Comparison of ENCODE assay signal across 8 cellular contexts in the genomic region with DNA sequence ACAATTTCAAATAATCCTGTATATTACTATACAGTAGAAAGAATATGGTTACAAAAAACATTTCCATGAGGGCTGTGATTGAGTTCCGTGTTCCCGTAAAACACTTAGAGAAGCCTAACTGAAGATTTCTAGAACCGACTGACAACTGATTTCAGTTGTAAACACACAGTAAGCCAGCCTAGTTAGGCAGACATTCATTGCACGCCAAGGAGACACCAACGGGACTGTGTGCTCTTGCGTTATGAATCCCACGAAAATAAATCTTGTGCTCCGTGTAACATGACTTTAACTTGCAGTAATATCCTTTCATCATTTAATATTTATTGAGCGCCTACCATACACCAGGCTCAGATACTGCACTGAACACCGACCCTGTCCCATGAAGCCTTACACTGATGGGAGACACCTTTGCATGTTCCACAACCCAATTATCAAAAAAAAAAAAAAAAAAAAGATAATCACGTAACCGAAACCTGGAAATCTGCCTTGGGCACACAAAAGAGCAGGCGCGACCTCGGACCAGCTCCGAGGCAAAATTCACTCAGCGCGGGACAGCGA. TPM values are rescaled to one million over a fixed set of nuclear protein-coding genes. Genes with fewer than 3 reads are reported as not detected.
DNase-seq lines count a peak whose midpoint lies in the region; ATAC-seq and TF ChIP-seq lines count a peak whose summit lies in the region.

No MANE protein-coding gene starts in this region.

- TSS peak; percentile 83 for BruUV-seq in Caco-2 (replicated peaks; lab: Mats Ljungman, UMichigan)

- intact Hi-C loops in Caco-2 (cut with micrococcal nuclease; ENCODE audit: unreplicated experiment), result loop anchor here (1.0 kb wide), 1 partner anchor 76 kb away; no protein-coding TSS in a partner anchor
- intact Hi-C loops in activated T-helper 1 cell treated with anti-CD3 and anti-CD28 coated beads, Interleukin-12 subunit alpha, Interleukin-12 subunit beta, Interleukin-2, Interleukin-4 antibody, amounts not matched to agents 30 ng/mL and 10 ng/mL and 1 ng/mL, durations not matched to agents 14 hours and 24 hours and 36 hours (cut with micrococcal nuclease), result loop anchor here (1.0 to 5.0 kb wide), 8 partner anchors 50 to 427 kb away; a partner anchor contains a TSS

- peak overlapping the region; percentile 80 for H3K9ac ChIP-seq in iPS-18a (ENCODE audit: low read length)

- H3K4me1 ChIP-seq in Caco-2, result peaks cover 11% of the 10 kb centered on the region
- peaks cover 21% of the 10 kb centered on the region for H3K4me1 ChIP-seq in iPS-18a (ENCODE audit: control insufficient read depth, low read depth, low read length)

- H3K9me3 ChIP-seq in Caco-2 (no peaks in the 10 kb centered on the region), iPS-18a (ENCODE audit: control insufficient read depth, low read depth, low read length) (no peaks in the 10 kb centered on the region)

- peak overlapping the region; percentile 98 for H3K27ac Mint-ChIP-seq in Caco-2 (ENCODE audit: unreplicated experiment)
- peak overlapping the region; percentile 96 for H3K27ac Mint-ChIP-seq in activated T-helper 1 cell treated with anti-CD3 and anti-CD28 coated beads, Interleukin-12 subunit alpha, Interleukin-12 subunit beta, Interleukin-2, Interleukin-4 antibody, amounts not matched to agents 30 ng/mL and 10 ng/mL and 1 ng/mL, durations not matched to agents 14 hours and 24 hours and 36 hours

- ATAC-seq in GM19438 (IDR thresholded peaks at IDR 0.05; ENCODE audit: low read depth, unreplicated experiment) (peak; percentile 29), HG03460 (IDR thresholded peaks at IDR 0.05; ENCODE audit: unreplicated experiment) (peak; percentile 28)
- ATAC-seq in stimulated activated naive CD8-positive, alpha-beta T cell treated with anti-CD3 and anti-CD28 coated beads, Interleukin-15, Interleukin-2, amounts not matched to agents 100 U/mL and 50 U/mL, for 24 hours, result peak; percentile 22

- TF ChIP-seq CTCF in Caco-2 (IDR thresholded peaks at IDR 0.05; ENCODE audit: insufficient read depth in 1 of 2, low read depth in 1 of 2, low read length in 1 of 2, severe bottlenecking in 1 of 2, unreplicated experiment in 1 of 2), result no peak

- no peaks in the 10 kb centered on the region for H3K27me3 Mint-ChIP-seq in Caco-2 (ENCODE audit: insufficient read depth, unreplicated experiment)
- H3K27me3 Mint-ChIP-seq in activated T-helper 1 cell treated with anti-CD3 and anti-CD28 coated beads, Interleukin-12 subunit alpha, Interleukin-12 subunit beta, Interleukin-2, Interleukin-4 antibody, amounts not matched to agents 30 ng/mL and 10 ng/mL and 1 ng/mL, durations not matched to agents 14 hours and 24 hours and 36 hours (ENCODE audit: insufficient read depth), result peaks cover 1% of the 10 kb centered on the region

- H3K9me3 Mint-ChIP-seq in Caco-2 (ENCODE audit: unreplicated experiment), result no peaks in the 10 kb centered on the region
- no peaks in the 10 kb centered on the region for H3K9me3 Mint-ChIP-seq in activated T-helper 1 cell treated with anti-CD3 and anti-CD28 coated beads, Interleukin-12 subunit alpha, Interleukin-12 subunit beta, Interleukin-2, Interleukin-4 antibody, amounts not matched to agents 30 ng/mL and 10 ng/mL and 1 ng/mL, durations not matched to agents 14 hours and 24 hours and 36 hours

- peak overlapping the region; percentile 96 for H3K4me3 Mint-ChIP-seq in Caco-2 (ENCODE audit: unreplicated experiment)
- peak overlapping the region; percentile 94 for H3K4me3 Mint-ChIP-seq in activated T-helper 1 cell treated with anti-CD3 and anti-CD28 coated beads, Interleukin-12 subunit alpha, Interleukin-12 subunit beta, Interleukin-2, Interleukin-4 antibody, amounts not matched to agents 30 ng/mL and 10 ng/mL and 1 ng/mL, durations not matched to agents 14 hours and 24 hours and 36 hours

- H3K4me3 ChIP-seq in Caco-2 (ENCODE audit: low read depth, low read length) (peak overlapping the region; percentile 98), iPS-18a (ENCODE audit: low read length) (peak overlapping the region; percentile 90)

- DNase-seq in Caco-2, result no peak
- no peak for DNase-seq in activated T-helper 1 cell treated with anti-CD3 and anti-CD28 coated beads, Interleukin-12 subunit alpha, Interleukin-12 subunit beta, Interleukin-2, Interleukin-4 antibody, amounts not matched to agents 30 ng/mL and 10 ng/mL and 1 ng/mL, durations not matched to agents 14 hours and 24 hours and 36 hours (ENCODE audit: low spot score)
- DNase-seq in stimulated activated naive CD8-positive, alpha-beta T cell treated with anti-CD3 and anti-CD28 coated beads, Interleukin-15, Interleukin-2, amounts not matched to agents 100 U/mL and 50 U/mL, for 24 hours, result no peak
- DNase-seq in Ammon's horn (ENCODE audit: low spot score), result no peak
- no peak for DNase-seq in GM19240 (ENCODE audit: insufficient read length, low spot score)

- no peaks in the 10 kb centered on the region for H3K27me3 ChIP-seq in Caco-2 (replicated peaks; ENCODE audit: control insufficient read depth, insufficient read depth, low read length)
- no peaks in the 10 kb centered on the region for H3K27me3 ChIP-seq in iPS-18a (ENCODE audit: control insufficient read depth, insufficient read depth, low read length)

- H3K36me3 Mint-ChIP-seq in Caco-2 (ENCODE audit: insufficient read depth, unreplicated experiment), result peaks cover 14% of the 10 kb centered on the region
- H3K36me3 Mint-ChIP-seq in activated T-helper 1 cell treated with anti-CD3 and anti-CD28 coated beads, Interleukin-12 subunit alpha, Interleukin-12 subunit beta, Interleukin-2, Interleukin-4 antibody, amounts not matched to agents 30 ng/mL and 10 ng/mL and 1 ng/mL, durations not matched to agents 14 hours and 24 hours and 36 hours (ENCODE audit: low read depth), result peaks cover 5% of the 10 kb centered on the region

- CTCF ChIA-PET in Caco-2 (lab: Charles Lee), result interaction anchor here (0.6 to 2.6 kb wide), 2 partner anchors 19 to 50 kb away, joined by 3 to 23 read pairs; no protein-coding TSS in a partner anchor

- H3K4me1 Mint-ChIP-seq in Caco-2 (ENCODE audit: low read depth, unreplicated experiment), result no peaks in the 10 kb centered on the region
- H3K4me1 Mint-ChIP-seq in activated T-helper 1 cell treated with anti-CD3 and anti-CD28 coated beads, Interleukin-12 subunit alpha, Interleukin-12 subunit beta, Interleukin-2, Interleukin-4 antibody, amounts not matched to agents 30 ng/mL and 10 ng/mL and 1 ng/mL, durations not matched to agents 14 hours and 24 hours and 36 hours (ENCODE audit: low read depth), result peaks cover 30% of the 10 kb centered on the region

- H3K27ac ChIP-seq in iPS-18a (ENCODE audit: low read length), result peak overlapping the region; percentile 50

- POLR2A ChIA-PET in Caco-2 (lab: Charles Lee), result interaction anchor here (0.6 to 1.3 kb wide), 3 partner anchors 19 to 1025 kb away, joined by 3 to 15 read pairs (median 3); no protein-coding TSS in a partner anchor

- no peaks in the 10 kb centered on the region for H3K36me3 ChIP-seq in Caco-2 (ENCODE audit: control insufficient read depth, insufficient read depth, low read length)
- no peaks in the 10 kb centered on the region for H3K36me3 ChIP-seq in iPS-18a (ENCODE audit: control insufficient read depth, low read depth, low read length)

RNA-seq across cellular contexts. Expression of a gene that starts 0.4 kb away (rescaled TPM):
- 35.8 and 40.6 TPM in 2 replicates for total RNA-seq in Caco-2 (2022)
- total RNA-seq in activated T-helper 1 cell treated with anti-CD3 and anti-CD28 coated beads, Interleukin-12 subunit alpha, Interleukin-12 subunit beta, Interleukin-2, Interleukin-4 antibody, amounts not matched to agents 30 ng/mL and 10 ng/mL and 1 ng/mL, durations not matched to agents 14 hours and 24 hours and 36 hours, result 18.2 and 19.7 TPM in 2 replicates
